8 cellular contexts compared by ENCODE assay signal in genomic region chr6:142112451-142113061, GRCh38.
A peak's percentile ranks its signal among the peaks of the same experiment; 100 is the strongest.
DNase-seq lines count a peak whose midpoint lies in the region; ATAC-seq and FAIRE-seq lines count a peak whose summit lies in the region.

No MANE protein-coding gene starts in this region.

- in situ Hi-C loops in T47D (cut with HindIII; ENCODE audit: low pct_unique_long_range_greater_than_20kb, low sequenced_read_pairs): no loop called here

- peak; percentile 99 for FAIRE-seq in islet of Langerhans (lab: Jason Lieb, UNC)

- no peak for ATAC-seq in GM19023 (IDR thresholded peaks at IDR 0.05; ENCODE audit: unreplicated experiment)

- DNase-seq in D341Med (ENCODE audit: low spot score) (peak; percentile 55), HCEC 1CT (peak; percentile 56), NCI-H2029 treated with DMSO at 0.1 percent for 48 hours (lab: John Stamatoyannopoulos, UW) (peak; percentile 4), UCSD-AML1 (lab: John Stamatoyannopoulos, UW; ENCODE audit: unreplicated experiment) (peak; percentile 19), T47D (ENCODE audit: low read depth in 1 of 2, low spot score in 1 of 2) (peak; percentile 27 to 78)
- DNase-seq in stimulated activated CD4-positive, alpha-beta T cell treated with anti-CD3 and anti-CD28 coated beads, Interleukin-1b, Interleukin-23, amount 100 ng/mL, for 4 hours (ENCODE audit: low read depth in 2 of 2): peak; percentile 55 to 56

Comparison
In these comparisons a context has a peak if more than half of its experiments do, and no peak if none do; other contexts are left out.
1. DNase-seq: peak in every context shown above with its lines; median percentile 56 in HCEC 1CT; 56 in stimulated activated CD4-positive, alpha-beta T cell treated with anti-CD3 and anti-CD28 coated beads, Interleukin-1b, Interleukin-23, amount 100 ng/mL, for 4 hours; 55 in D341Med; 52 in T47D; 19 in UCSD-AML1; 4 in NCI-H2029 treated with DMSO at 0.1 percent for 48 hours.